ENCODE assay signal across 1 cellular context in genomic region chr17:45146166-45146565, GRCh38.
TF ChIP-seq lines count a peak whose summit lies in the region.

No MANE protein-coding gene starts in this region.

TF ChIP-seq in HCT116, 20 proteins besides CTCF, POLR2A, EP300 and RAD21:
- TF ChIP-seq, protein P1, sequence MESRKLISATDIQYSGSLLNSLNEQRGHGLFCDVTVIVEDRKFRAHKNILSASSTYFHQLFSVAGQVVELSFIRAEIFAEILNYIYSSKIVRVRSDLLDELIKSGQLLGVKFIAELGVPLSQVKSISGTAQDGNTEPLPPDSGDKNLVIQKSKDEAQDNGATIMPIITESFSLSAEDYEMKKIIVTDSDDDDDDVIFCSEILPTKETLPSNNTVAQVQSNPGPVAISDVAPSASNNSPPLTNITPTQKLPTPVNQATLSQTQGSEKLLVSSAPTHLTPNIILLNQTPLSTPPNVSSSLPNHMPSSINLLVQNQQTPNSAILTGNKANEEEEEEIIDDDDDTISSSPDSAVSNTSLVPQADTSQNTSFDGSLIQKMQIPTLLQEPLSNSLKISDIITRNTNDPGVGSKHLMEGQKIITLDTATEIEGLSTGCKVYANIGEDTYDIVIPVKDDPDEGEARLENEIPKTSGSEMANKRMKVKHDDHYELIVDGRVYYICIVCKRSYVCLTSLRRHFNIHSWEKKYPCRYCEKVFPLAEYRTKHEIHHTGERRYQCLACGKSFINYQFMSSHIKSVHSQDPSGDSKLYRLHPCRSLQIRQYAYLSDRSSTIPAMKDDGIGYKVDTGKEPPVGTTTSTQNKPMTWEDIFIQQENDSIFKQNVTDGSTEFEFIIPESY (IDR thresholded peaks at IDR 0.05; ENCODE audit: extremely low read depth, insufficient replicate concordance, low read length), result no peak
- 0 out of 2 replicates have a peak, but pooled peaks have one; percentile 14 for TF ChIP-seq SIN3A (IDR thresholded peaks at IDR 0.05; ENCODE audit: low read depth)
- TF ChIP-seq ELF1 (IDR thresholded peaks at IDR 0.05; ENCODE audit: borderline replicate concordance, low read depth), result no peak
- TF ChIP-seq SP1 (IDR thresholded peaks at IDR 0.05; ENCODE audit: low read depth), result no peak
- TF ChIP-seq EGR1 (IDR thresholded peaks at IDR 0.05; ENCODE audit: low read depth), result no peak
- no peak for TF ChIP-seq CBX3 (IDR thresholded peaks at IDR 0.05; ENCODE audit: low read depth)
